8 cellular contexts compared by ENCODE assay signal in the genomic region with DNA sequence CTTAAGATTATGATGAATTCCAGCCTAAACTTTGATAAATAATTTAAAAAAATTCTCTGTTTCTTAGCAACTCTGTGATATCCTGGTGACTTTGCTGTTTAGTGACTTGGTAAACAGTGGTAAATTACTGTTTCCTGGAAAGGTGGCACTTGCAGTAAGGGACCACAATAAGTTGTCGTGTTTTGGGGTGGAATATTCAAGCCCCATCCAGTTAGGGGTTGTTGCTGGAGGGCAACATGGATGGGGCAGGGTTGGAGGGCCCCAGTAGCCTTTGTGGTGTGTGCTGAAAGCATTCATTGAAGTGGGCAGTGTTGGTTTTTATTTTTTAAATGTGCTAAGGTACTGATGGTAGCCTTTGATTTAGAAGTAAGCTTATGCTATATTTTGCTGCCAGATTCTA. TPM values are rescaled to one million over a fixed set of nuclear protein-coding genes. Genes with fewer than 3 reads are reported as not detected.
DNase-seq lines count a peak whose midpoint lies in the region; ATAC-seq and TF ChIP-seq lines count a peak whose summit lies in the region.

No MANE protein-coding gene starts in this region.

- no peak for TF ChIP-seq CTCF in mesothelial cell of epicardium (IDR thresholded peaks at IDR 0.05; ENCODE audit: unreplicated experiment)

- intact Hi-C loops in activated T-helper 2 cell treated with anti-CD3 and anti-CD28 coated beads, Interferon-gamma antibody, Interleukin-2, Interleukin-4, amounts not matched to agents 10 μg/mL and 5 μg/mL and 100 μg/mL, durations not matched to agents 14 hours and 24 hours and 36 hours (cut with micrococcal nuclease): loop anchor here (2.0 kb wide), 1 partner anchor 66 kb away; no protein-coding TSS in a partner anchor

- H3K4me3 Mint-ChIP-seq in activated T-helper 2 cell treated with anti-CD3 and anti-CD28 coated beads, Interferon-gamma antibody, Interleukin-2, Interleukin-4, amounts not matched to agents 10 μg/mL and 5 μg/mL and 100 μg/mL, durations not matched to agents 14 hours and 24 hours and 36 hours (ENCODE audit: low read depth): peak overlapping the region; percentile 79
- H3K4me3 Mint-ChIP-seq in mesothelial cell of epicardium: no peak overlapping the region

- TF ChIP-seq POLR2A in GM18505 (IDR thresholded peaks at IDR 0.05; ENCODE audit: borderline replicate concordance, extremely low read depth, insufficient read depth, insufficient read length): no peak

- ATAC-seq in GM18505 (IDR thresholded peaks at IDR 0.05; ENCODE audit: unreplicated experiment) (peak; percentile 10), HG02938 (IDR thresholded peaks at IDR 0.05; ENCODE audit: unreplicated experiment) (peak; percentile 0), HG03039 (IDR thresholded peaks at IDR 0.05; ENCODE audit: unreplicated experiment) (no peak), HG02678 (IDR thresholded peaks at IDR 0.05; ENCODE audit: unreplicated experiment) (no peak)

- H3K36me3 Mint-ChIP-seq in activated T-helper 2 cell treated with anti-CD3 and anti-CD28 coated beads, Interferon-gamma antibody, Interleukin-2, Interleukin-4, amounts not matched to agents 10 μg/mL and 5 μg/mL and 100 μg/mL, durations not matched to agents 14 hours and 24 hours and 36 hours (ENCODE audit: low read depth): peaks cover 24% of the 10 kb centered on the region
- no peaks in the 10 kb centered on the region for H3K36me3 Mint-ChIP-seq in mesothelial cell of epicardium

- H3K27ac Mint-ChIP-seq in activated T-helper 2 cell treated with anti-CD3 and anti-CD28 coated beads, Interferon-gamma antibody, Interleukin-2, Interleukin-4, amounts not matched to agents 10 μg/mL and 5 μg/mL and 100 μg/mL, durations not matched to agents 14 hours and 24 hours and 36 hours: peak overlapping the region; percentile 99
- no peak overlapping the region for H3K27ac Mint-ChIP-seq in mesothelial cell of epicardium

- no peak overlapping the region for H3K9ac ChIP-seq in skeletal muscle satellite cell (ENCODE audit: low read depth, low read length)

- no peaks in the 10 kb centered on the region for H3K9me3 ChIP-seq in skeletal muscle satellite cell (replicated peaks; ENCODE audit: low read length)

- peak overlapping the region; percentile 56 for H3K4me2 ChIP-seq in skeletal muscle satellite cell (ENCODE audit: low read length)

- peaks cover 54% of the 10 kb centered on the region for H3K4me1 Mint-ChIP-seq in activated T-helper 2 cell treated with anti-CD3 and anti-CD28 coated beads, Interferon-gamma antibody, Interleukin-2, Interleukin-4, amounts not matched to agents 10 μg/mL and 5 μg/mL and 100 μg/mL, durations not matched to agents 14 hours and 24 hours and 36 hours (ENCODE audit: low read depth)
- peaks cover 17% of the 10 kb centered on the region for H3K4me1 Mint-ChIP-seq in mesothelial cell of epicardium

- no peaks in the 10 kb centered on the region for H3K27me3 ChIP-seq in skeletal muscle satellite cell (ENCODE audit: control insufficient read depth, insufficient read depth, low read length)

- H3K27me3 Mint-ChIP-seq in activated T-helper 2 cell treated with anti-CD3 and anti-CD28 coated beads, Interferon-gamma antibody, Interleukin-2, Interleukin-4, amounts not matched to agents 10 μg/mL and 5 μg/mL and 100 μg/mL, durations not matched to agents 14 hours and 24 hours and 36 hours (ENCODE audit: low read depth): no peaks in the 10 kb centered on the region
- no peaks in the 10 kb centered on the region for H3K27me3 Mint-ChIP-seq in mesothelial cell of epicardium (ENCODE audit: low read depth)

- H3K4me3 ChIP-seq in skeletal muscle satellite cell (ENCODE audit: low read length): no peak overlapping the region

- no peaks in the 10 kb centered on the region for H3K9me3 Mint-ChIP-seq in activated T-helper 2 cell treated with anti-CD3 and anti-CD28 coated beads, Interferon-gamma antibody, Interleukin-2, Interleukin-4, amounts not matched to agents 10 μg/mL and 5 μg/mL and 100 μg/mL, durations not matched to agents 14 hours and 24 hours and 36 hours
- H3K9me3 Mint-ChIP-seq in mesothelial cell of epicardium: no peaks in the 10 kb centered on the region

- no peak for DNase-seq in activated T-helper 2 cell treated with anti-CD3 and anti-CD28 coated beads, Interferon-gamma antibody, Interleukin-2, Interleukin-4, amounts not matched to agents 10 μg/mL and 5 μg/mL and 100 μg/mL, durations not matched to agents 14 hours and 24 hours and 36 hours (ENCODE audit: low spot score)
- DNase-seq in mucosa of gallbladder (ENCODE audit: low spot score) (no peak), mesothelial cell of epicardium (ENCODE audit: low spot score in 2 of 2, unreplicated experiment in 2 of 2) (no peak)

- no peaks in the 10 kb centered on the region for H3K36me3 ChIP-seq in skeletal muscle satellite cell (ENCODE audit: insufficient read depth, low read length)

- H3K4me1 ChIP-seq in skeletal muscle satellite cell (ENCODE audit: control insufficient read depth, insufficient read depth, low read length): peaks cover 9% of the 10 kb centered on the region

RNA-seq across cellular contexts. Expression of gene PRDM2, which starts 30.3 kb away (rescaled TPM):
- total RNA-seq in activated T-helper 2 cell treated with anti-CD3 and anti-CD28 coated beads, Interferon-gamma antibody, Interleukin-2, Interleukin-4, amounts not matched to agents 10 μg/mL and 5 μg/mL and 100 μg/mL, durations not matched to agents 14 hours and 24 hours and 36 hours: 45.0 and 47.3 TPM in 2 replicates
- total RNA-seq in skeletal muscle satellite cell (2012; rRNA removed): 7.9 and 9.0 TPM in 2 replicates
- total RNA-seq in mucosa of gallbladder (33.5 TPM), mesothelial cell of epicardium (59.2 to 61.6 TPM (median 61.3 TPM) in 3 replicates)

Comparison
In these comparisons a context has a peak if more than half of its experiments do, and no peak if none do; other contexts are left out.
1. ATAC-seq: peak in GM18505 (single experiment) and HG02938 (single experiment); none in HG03039 (single experiment) and HG02678 (single experiment).